In the genomic region with DNA sequence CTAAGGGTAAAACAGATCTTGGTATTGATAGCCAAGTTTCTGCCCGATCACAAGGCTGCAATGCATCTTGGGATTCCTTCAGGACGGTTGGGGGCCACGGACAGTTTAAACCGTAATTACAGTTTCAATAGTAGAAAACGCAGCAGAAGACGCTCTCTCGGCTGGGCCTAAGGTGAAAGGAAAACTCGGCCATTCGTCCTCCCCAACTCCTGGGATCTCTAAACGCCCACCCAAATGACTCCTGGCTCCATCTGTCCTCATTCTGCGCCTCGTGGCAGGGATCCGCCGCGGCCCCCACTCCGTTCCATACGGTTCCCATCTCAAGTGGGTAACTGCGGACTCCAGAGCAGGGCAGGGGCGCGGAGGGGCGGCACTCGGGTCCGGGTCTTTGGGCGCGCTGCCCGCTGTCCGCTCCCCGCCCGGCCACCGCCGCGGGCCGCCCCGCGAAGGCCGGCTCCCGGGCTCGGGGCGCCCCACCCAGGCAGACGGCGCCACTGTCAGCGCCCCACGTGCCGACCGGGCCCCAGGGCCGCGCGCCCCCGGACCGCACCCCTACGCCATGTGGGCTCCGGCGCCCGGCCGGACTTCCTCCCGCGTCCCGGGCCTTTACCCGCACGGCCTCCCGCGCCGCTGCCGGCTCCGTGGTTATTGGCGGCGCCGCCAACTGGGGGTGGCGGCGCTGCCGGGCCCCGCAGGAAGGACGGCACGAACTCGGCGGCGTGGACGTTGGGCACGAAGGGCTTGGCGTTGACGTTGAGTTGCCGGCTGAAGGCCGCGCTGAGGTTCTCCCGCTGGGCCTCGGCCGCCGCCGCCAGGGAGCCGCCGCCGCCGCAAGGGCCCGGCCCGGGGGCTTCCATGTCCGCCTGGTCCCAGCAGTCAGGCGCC, we compare ENCODE assay signal across 8 cellular contexts. TPM values are rescaled to one million over a fixed set of nuclear protein-coding genes. Genes with fewer than 3 reads are reported as not detected.
DNase-seq lines count a peak whose midpoint lies in the region; ATAC-seq and TF ChIP-seq lines count a peak whose summit lies in the region.

No MANE protein-coding gene starts in this region.

- H3K27me3 ChIP-seq in SJSA1 (replicated peaks) (no peaks in the 10 kb centered on the region), adrenal gland (no peaks in the 10 kb centered on the region), right cardiac atrium (ENCODE audit: control insufficient read depth, insufficient read depth) (no peaks in the 10 kb centered on the region)

- ATAC-seq in GM18870 (IDR thresholded peaks at IDR 0.05; ENCODE audit: unreplicated experiment) (peak; percentile 3), HG03108 (IDR thresholded peaks at IDR 0.05; ENCODE audit: unreplicated experiment) (peak; percentile 14), right cardiac atrium (peak; percentile 17 to 36)

- TF ChIP-seq CTCF in adrenal gland (IDR thresholded peaks at IDR 0.05) = no peak

- peaks cover 28% of the 10 kb centered on the region for H3K36me3 ChIP-seq in SJSA1
- no peaks in the 10 kb centered on the region for H3K36me3 ChIP-seq in adrenal gland (replicated peaks in 1 of 2)

- TF ChIP-seq POLR2A in adrenal gland (IDR thresholded peaks at IDR 0.05) = peak in 1 of 2 donors; percentile 55

- intact Hi-C loops in adrenal gland (cut with DNase I) = loop anchor here in 1 of 2 donors (10.0 kb wide), 1 partner anchor 60 kb away; the partner anchor contains the start of gene SNX29
- intact Hi-C loops in right cardiac atrium (cut with DNase I) = loop anchor here in 1 of 4 donors (10.0 kb wide), 1 partner anchor 170 kb away; the partner anchor contains the start of gene TXNDC11

- peaks cover 20% of the 10 kb centered on the region for H3K4me1 ChIP-seq in SJSA1 (replicated peaks)
- H3K4me1 ChIP-seq in adrenal gland (replicated peaks in 1 of 2) = peaks cover 33 to 48% of the 10 kb centered on the region in 2 donors
- H3K4me1 ChIP-seq in right cardiac atrium (ENCODE audit: control insufficient read depth, insufficient read depth, low read length) = peaks cover 5% of the 10 kb centered on the region

- peak overlapping the region; percentile 80 for H3K27ac ChIP-seq in SJSA1
- peak overlapping the region; percentile 79 to 98 (median 95) for H3K27ac ChIP-seq in adrenal gland
- H3K27ac ChIP-seq in right cardiac atrium (ENCODE audit: low read length) = peak overlapping the region; percentile 85

- WGBS in adrenal gland, 4 donors = 0 to 1% (median 1%) methylated on average over 11 to 97 of the region's 97 CpGs
- WGBS in right cardiac atrium = under 1% methylated on average over 97 of the region's 97 CpGs

- H3K4me3 ChIP-seq in SJSA1 = peak overlapping the region; percentile 94
- peak overlapping the region; percentile 43 to 98 (median 74) for H3K4me3 ChIP-seq in adrenal gland
- peak overlapping the region; percentile 90 for H3K4me3 ChIP-seq in right cardiac atrium (ENCODE audit: low read length)

- DNase-seq in AG08396 (ENCODE audit: low spot score) (peak; percentile 74), SJSA1 (ENCODE audit: low read depth in 1 of 2, low spot score in 2 of 2) (peak; percentile 51 to 52), adrenal gland (peak; percentile 36 to 71 (median 56)), right cardiac atrium (peak; percentile 50 to 83 (median 79)), putamen (ENCODE audit: low spot score) (peak; percentile 27), NCI-H345 (lab: John Stamatoyannopoulos, UW) (no peak)

- H3K9me3 ChIP-seq in SJSA1 (replicated peaks) (peaks cover 6% of the 10 kb centered on the region), adrenal gland (replicated peaks in 1 of 3) (no peaks in the 10 kb centered on the region), right cardiac atrium (ENCODE audit: control insufficient read depth, low read length) (no peaks in the 10 kb centered on the region)

RNA-seq across cellular contexts. Expression of gene GSPT1, which starts 0.8 kb away (rescaled TPM):
- total RNA-seq in SJSA1 (2014; rRNA removed; shearing (Covaris generic)) = 100 and 108 TPM in 2 replicates
- 100 to 1,000 TPM in 5 of 8 donors, 10 to 100 TPM in 3; 55.2 to 188 (median 115) TPM for total RNA-seq in adrenal gland
- polyA plus RNA-seq in adrenal gland = 100 to 1,000 TPM in 1 of 3 donors, 10 to 100 TPM in 2; 21.1 to 246 (median 23.3) TPM
- total RNA-seq in right cardiac atrium = 100 to 1,000 TPM in 1 of 4 donors, 10 to 100 TPM in 3; 89.1 to 105 (median 96.2) TPM
- polyA plus RNA-seq in right cardiac atrium = 41.6 TPM

RNA-seq across cellular contexts. Expression of gene NPIPB2, which starts 26.8 kb away (rescaled TPM):
- 0.53 TPM in 1 of 2 replicates, not detected in the other for total RNA-seq in SJSA1 (2014; rRNA removed; shearing (Covaris generic))
- 1 to 10 TPM; 1.6 to 7.4 (median 3.8) TPM for total RNA-seq in adrenal gland
- polyA plus RNA-seq in adrenal gland = 10 to 100 TPM in 2 of 3 donors, 1 to 10 TPM in 1; 4.6 to 21.2 (median 10.0) TPM
- total RNA-seq in right cardiac atrium = 1 to 10 TPM; 2.4 to 6.8 (median 5.6) TPM
- polyA plus RNA-seq in right cardiac atrium = 6.3 TPM

RNA-seq across cellular contexts. Expression of gene TNFRSF17, which starts 50.0 kb away (rescaled TPM):
- not detected in 2 replicates for total RNA-seq in SJSA1 (2014; rRNA removed; shearing (Covaris generic))
- total RNA-seq in adrenal gland = not detected
- polyA plus RNA-seq in adrenal gland = under 1 TPM in 2 of 3 donors, not detected in 1; 0.13 to 0.84 TPM
- total RNA-seq in right cardiac atrium = under 1 TPM in 1 of 4 donors, not detected in 3; 0.38 TPM
- not detected for polyA plus RNA-seq in right cardiac atrium
